In the genomic region with DNA sequence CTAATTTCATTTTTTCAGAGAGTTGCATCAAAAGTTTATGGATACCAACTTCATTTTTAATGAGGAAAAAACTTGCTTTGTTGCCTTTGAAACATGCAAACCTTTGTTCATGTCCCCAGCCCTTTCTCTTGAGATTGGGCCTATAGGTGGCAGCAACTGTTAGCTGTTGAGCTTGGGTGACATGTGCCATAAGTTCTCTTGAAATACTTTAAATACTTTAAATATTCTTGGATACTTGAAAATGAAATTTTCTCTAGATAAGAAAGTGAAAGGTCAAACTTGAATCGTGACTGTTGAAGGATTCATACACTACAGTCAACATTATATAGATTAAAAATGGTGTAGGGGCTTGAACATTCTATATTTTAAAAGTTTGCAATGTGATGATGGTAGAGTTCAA, we compare ENCODE assay signal across 8 cellular contexts.
DNase-seq lines count a peak whose midpoint lies in the region; ATAC-seq and TF ChIP-seq lines count a peak whose summit lies in the region.

No MANE protein-coding gene starts in this region.

- intact Hi-C loops in prostate gland (cut with DNase I), result no loop called here

- H3K4me3 Mint-ChIP-seq in activated CD4-positive, alpha-beta T cell treated with anti-CD3 and anti-CD28 coated beads, Interleukin-2, amount 10 ng/mL, durations not matched to agents 7 days and 5 days, result no peak overlapping the region

- DNase-seq in ELR (ENCODE audit: low read depth) (peak; percentile 81), SJSA1 (ENCODE audit: low read depth in 1 of 2, low spot score in 2 of 2) (peak; percentile 82 to 90), foreskin fibroblast (peak; percentile 76 to 90), prostate gland (ENCODE audit: low spot score) (no peak)
- no peak for DNase-seq in activated naive CD4-positive, alpha-beta T cell treated with anti-CD3 and anti-CD28 coated beads, Interleukin-2, amount 50 U/mL, for 72 hours (ENCODE audit: low spot score in 2 of 2)
- no peak for DNase-seq in activated CD4-positive, alpha-beta T cell treated with anti-CD3 and anti-CD28 coated beads, Interleukin-2, amount 10 ng/mL, durations not matched to agents 7 days and 5 days
- DNase-seq in activated CD4-positive, alpha-beta T cell treated with anti-CD3 and anti-CD28 coated beads for 48 hours, result no peak

- peaks cover 6 to 7% of the 10 kb centered on the region in 2 donors for H3K9me3 Mint-ChIP-seq in activated naive CD4-positive, alpha-beta T cell treated with anti-CD3 and anti-CD28 coated beads, Interleukin-2, amount 50 U/mL, for 72 hours
- H3K9me3 Mint-ChIP-seq in activated CD4-positive, alpha-beta T cell treated with anti-CD3 and anti-CD28 coated beads, Interleukin-2, amount 10 ng/mL, durations not matched to agents 7 days and 5 days, result peaks cover 6% of the 10 kb centered on the region

- no peak overlapping the region for H3K27ac Mint-ChIP-seq in activated naive CD4-positive, alpha-beta T cell treated with anti-CD3 and anti-CD28 coated beads, Interleukin-2, amount 50 U/mL, for 72 hours
- H3K27ac Mint-ChIP-seq in activated CD4-positive, alpha-beta T cell treated with anti-CD3 and anti-CD28 coated beads, Interleukin-2, amount 10 ng/mL, durations not matched to agents 7 days and 5 days, result no peak overlapping the region

- CTCF ChIA-PET in activated CD4-positive, alpha-beta T cell treated with anti-CD3 and anti-CD28 coated beads, Interleukin-2, amount 10 ng/mL, durations not matched to agents 7 days and 5 days (lab: Charles Lee), result no interaction called here

- no peaks in the 10 kb centered on the region for H3K27me3 ChIP-seq in SJSA1 (replicated peaks)
- H3K27me3 ChIP-seq in prostate gland (replicated peaks; ENCODE audit: insufficient read depth), result no peaks in the 10 kb centered on the region

- H3K36me3 ChIP-seq in SJSA1, result no peaks in the 10 kb centered on the region
- H3K36me3 ChIP-seq in prostate gland, result no peaks in the 10 kb centered on the region

- no peaks in the 10 kb centered on the region for H3K36me3 Mint-ChIP-seq in activated naive CD4-positive, alpha-beta T cell treated with anti-CD3 and anti-CD28 coated beads, Interleukin-2, amount 50 U/mL, for 72 hours
- H3K36me3 Mint-ChIP-seq in activated CD4-positive, alpha-beta T cell treated with anti-CD3 and anti-CD28 coated beads, Interleukin-2, amount 10 ng/mL, durations not matched to agents 7 days and 5 days (ENCODE audit: low read depth), result no peaks in the 10 kb centered on the region

- H3K9me3 ChIP-seq in SJSA1 (replicated peaks) (no peaks in the 10 kb centered on the region), prostate gland (no peaks in the 10 kb centered on the region)

- no peak for TF ChIP-seq POLR2A in prostate gland (IDR thresholded peaks at IDR 0.05)

- ATAC-seq in HG02938 (IDR thresholded peaks at IDR 0.05; ENCODE audit: unreplicated experiment), result peak; percentile 52
- ATAC-seq in activated naive CD4-positive, alpha-beta T cell treated with anti-CD3 and anti-CD28 coated beads, Interleukin-2, amount 50 U/mL, for 72 hours, result no peak

- H3K27me3 Mint-ChIP-seq in activated CD4-positive, alpha-beta T cell treated with anti-CD3 and anti-CD28 coated beads, Interleukin-2, amount 10 ng/mL, durations not matched to agents 7 days and 5 days, result no peaks in the 10 kb centered on the region

- TF ChIP-seq CTCF in foreskin fibroblast (IDR thresholded peaks at IDR 0.05; ENCODE audit: low read depth, low read length) (peak; percentile 73), prostate gland (IDR thresholded peaks at IDR 0.05) (peak in 3 of 4 experiments; percentile 33 to 43 (median 35))

- H3K4me1 ChIP-seq in SJSA1 (replicated peaks) (peaks cover 26% of the 10 kb centered on the region), prostate gland (replicated peaks) (no peaks in the 10 kb centered on the region)

- WGBS in prostate gland, result 36% methylated on average over 1 of the region's 1 CpG

- POLR2A ChIA-PET in activated CD4-positive, alpha-beta T cell treated with anti-CD3 and anti-CD28 coated beads, Interleukin-2, amount 10 ng/mL, durations not matched to agents 7 days and 5 days (lab: Charles Lee), result no interaction called here

- H3K4me1 Mint-ChIP-seq in activated CD4-positive, alpha-beta T cell treated with anti-CD3 and anti-CD28 coated beads, Interleukin-2, amount 10 ng/mL, durations not matched to agents 7 days and 5 days, result no peaks in the 10 kb centered on the region

- H3K27ac ChIP-seq in SJSA1 (peak overlapping the region; percentile 52), prostate gland (no peak overlapping the region)

- H3K4me3 ChIP-seq in SJSA1 (no peak overlapping the region), foreskin fibroblast (ENCODE audit: low read depth in 1 of 2, low read length in 2 of 2) (no peak overlapping the region), prostate gland (no peak overlapping the region)

Comparison
In these comparisons a context has a peak if more than half of its experiments do, and no peak if none do; other contexts are left out.
1. DNase-seq: peak in ELR (single experiment), SJSA1 (2 of 2) and foreskin fibroblast (2 of 2); none in prostate gland (single experiment), activated naive CD4-positive, alpha-beta T cell treated with anti-CD3 and anti-CD28 coated beads, Interleukin-2, amount 50 U/mL, for 72 hours (0 of 2), activated CD4-positive, alpha-beta T cell treated with anti-CD3 and anti-CD28 coated beads, Interleukin-2, amount 10 ng/mL, durations not matched to agents 7 days and 5 days (single experiment) and activated CD4-positive, alpha-beta T cell treated with anti-CD3 and anti-CD28 coated beads for 48 hours (single experiment).